In genomic region chr3:142595581-142595950, GRCh38 we compare ENCODE assay signal across 8 cellular contexts. TPM values are rescaled to one million over a fixed set of nuclear protein-coding genes. Genes with fewer than 3 reads are reported as not detected.
A peak's percentile ranks its signal among the peaks of the same experiment; 100 is the strongest.
DNase-seq lines count a peak whose midpoint lies in the region; ATAC-seq and TF ChIP-seq lines count a peak whose summit lies in the region.

No MANE protein-coding gene starts in this region.

- peak overlapping the region; percentile 72 for H3K4me3 Mint-ChIP-seq in glutamatergic neuron (ENCODE audit: unreplicated experiment)

- H2BK12ac ChIP-seq in trophoblast cell (ENCODE audit: low read length) = no peak overlapping the region

- DNase-seq in cardiac muscle cell (ENCODE audit: low read depth in 1 of 2, low spot score in 1 of 2) = peak; percentile 33 to 78
- no peak for DNase-seq in Right ventricle myocardium inferior (ENCODE audit: missing footprints)
- no peak for DNase-seq in WERI-Rb-1
- no peak for DNase-seq in glutamatergic neuron
- peak; percentile 43 to 93 for DNase-seq in trophoblast cell

- no peak overlapping the region for H2AK5ac ChIP-seq in trophoblast cell (ENCODE audit: low read length)

- no peak overlapping the region for H4K91ac ChIP-seq in trophoblast cell (ENCODE audit: low read depth, low read length)

- H3K27me3 ChIP-seq in cardiac muscle cell (peaks cover 3% of the 10 kb centered on the region), WERI-Rb-1 (ENCODE audit: insufficient read depth, low read depth, severe bottlenecking) (no peaks in the 10 kb centered on the region), trophoblast cell (ENCODE audit: insufficient read depth, low read length) (no peaks in the 10 kb centered on the region)

- H3K4me1 ChIP-seq in cardiac muscle cell (ENCODE audit: low read depth) (peaks cover 3% of the 10 kb centered on the region), trophoblast cell (ENCODE audit: control insufficient read depth in 1 of 2, insufficient read depth in 2 of 2, low read length in 2 of 2) (no peaks in the 10 kb centered on the region)

- H3K9ac ChIP-seq in trophoblast cell (ENCODE audit: low read length) = no peak overlapping the region

- peaks cover 7% of the 10 kb centered on the region for H3K79me1 ChIP-seq in trophoblast cell (ENCODE audit: low read length)

- no peaks in the 10 kb centered on the region for H3K9me3 Mint-ChIP-seq in glutamatergic neuron (ENCODE audit: unreplicated experiment)

- H3K23ac ChIP-seq in trophoblast cell (ENCODE audit: low read length) = no peak overlapping the region

- H4K12ac ChIP-seq in trophoblast cell (ENCODE audit: low read depth, low read length) = no peak overlapping the region

- H3K4me3 ChIP-seq in cardiac muscle cell = peak overlapping the region; percentile 57
- peak overlapping the region; percentile 68 for H3K4me3 ChIP-seq in WERI-Rb-1 (ENCODE audit: low read depth, low read length)
- H3K4me3 ChIP-seq in trophoblast cell (ENCODE audit: low read depth, low read length) = no peak overlapping the region

- peaks cover 2% of the 10 kb centered on the region for H3K79me2 ChIP-seq in trophoblast cell (ENCODE audit: control insufficient read depth, insufficient read depth, low read length, poor library complexity)

- H3K9me3 ChIP-seq in cardiac muscle cell (ENCODE audit: low read depth) (no peaks in the 10 kb centered on the region), WERI-Rb-1 (ENCODE audit: severe bottlenecking) (no peaks in the 10 kb centered on the region), trophoblast cell (ENCODE audit: insufficient read depth, low read depth, low read length) (no peaks in the 10 kb centered on the region)

- ATAC-seq in Right ventricle myocardium inferior = no peak
- no peak for ATAC-seq in HG03520 (IDR thresholded peaks at IDR 0.05; ENCODE audit: unreplicated experiment)
- no peak for ATAC-seq in HG03097 (IDR thresholded peaks at IDR 0.05; ENCODE audit: low FRiP score, unreplicated experiment)
- ATAC-seq in GM19455 (IDR thresholded peaks at IDR 0.05; ENCODE audit: unreplicated experiment) = no peak

- TF ChIP-seq CTCF in cardiac muscle cell (IDR thresholded peaks at IDR 0.05; ENCODE audit: low read depth, low read length) = no peak
- TF ChIP-seq CTCF in WERI-Rb-1 (IDR thresholded peaks at IDR 0.05; ENCODE audit: low read depth, low read length) = no peak
- no peak for TF ChIP-seq CTCF in glutamatergic neuron (IDR thresholded peaks at IDR 0.05; ENCODE audit: partially characterized antibody, unreplicated experiment)

- no peaks in the 10 kb centered on the region for H3K36me3 Mint-ChIP-seq in glutamatergic neuron (ENCODE audit: unreplicated experiment)

- H3K4me2 ChIP-seq in trophoblast cell (ENCODE audit: low read length) = peak overlapping the region; percentile 80

- no peak overlapping the region for H3K4ac ChIP-seq in trophoblast cell (ENCODE audit: low read depth, low read length)

- peak overlapping the region; percentile 16 for H2BK5ac ChIP-seq in trophoblast cell (ENCODE audit: low read depth, low read length, poor library complexity)

- H3K18ac ChIP-seq in trophoblast cell (ENCODE audit: low read length) = no peak overlapping the region

- H3K36me3 ChIP-seq in cardiac muscle cell = no peaks in the 10 kb centered on the region
- no peaks in the 10 kb centered on the region for H3K36me3 ChIP-seq in WERI-Rb-1
- H3K36me3 ChIP-seq in trophoblast cell (ENCODE audit: control insufficient read depth in 1 of 2, insufficient read depth in 2 of 2, low read length in 2 of 2) = no peaks in the 10 kb centered on the region

- intact Hi-C loops in Right ventricle myocardium inferior (cut with DNase I) = loop anchor here (5.0 kb wide), 2 partner anchors 127 to 407 kb away; partner anchors contain the start of genes TRPC1 and U2SURP

- no peaks in the 10 kb centered on the region for H3K27me3 Mint-ChIP-seq in glutamatergic neuron (ENCODE audit: unreplicated experiment)

- H3K27ac ChIP-seq in cardiac muscle cell = peak overlapping the region; percentile 73
- H3K27ac ChIP-seq in WERI-Rb-1 = no peak overlapping the region
- peak overlapping the region; percentile 79 for H3K27ac ChIP-seq in trophoblast cell (ENCODE audit: low read depth, low read length)

- H3K14ac ChIP-seq in trophoblast cell (ENCODE audit: low read length) = no peak overlapping the region

- no peak overlapping the region for H3K27ac Mint-ChIP-seq in glutamatergic neuron (ENCODE audit: unreplicated experiment)

- no peak overlapping the region for H4K8ac ChIP-seq in trophoblast cell (ENCODE audit: low read depth, low read length)

- no peak overlapping the region for H2BK120ac ChIP-seq in trophoblast cell (ENCODE audit: insufficient read depth, low read length, poor library complexity)

- no CpG with 5 or more reads among the region's 7 CpGs for WGBS in trophoblast cell (ENCODE audit: extremely low coverage, insufficient coverage, insufficient read length)

- H2AFZ ChIP-seq in trophoblast cell (ENCODE audit: insufficient read depth, low read length, poor library complexity) = no peak overlapping the region

- H3K4me1 Mint-ChIP-seq in glutamatergic neuron (ENCODE audit: low read depth, unreplicated experiment) = no peaks in the 10 kb centered on the region

RNA-seq across cellular contexts. Expression of gene PLS1, which starts 0.6 kb away (rescaled TPM):
- total RNA-seq in cardiac muscle cell = 2.7 and 5.0 TPM in 2 replicates
- 3.4 and 7.4 TPM in 2 replicates for polyA plus RNA-seq in cardiac muscle cell
- 2.5 TPM for total RNA-seq in Right ventricle myocardium inferior
- 1.3 TPM for total RNA-seq in glutamatergic neuron (ENCODE audit: unreplicated experiment)
- 6.3 and 6.7 TPM in 2 replicates for polyA plus RNA-seq in trophoblast cell (2013)

RNA-seq across cellular contexts. Expression of gene ATR, which starts 17.0 kb away (rescaled TPM):
- total RNA-seq in cardiac muscle cell (11.2 and 15.7 TPM in 2 replicates), Right ventricle myocardium inferior (8.5 TPM), glutamatergic neuron (ENCODE audit: unreplicated experiment) (18.3 TPM)
- polyA plus RNA-seq in cardiac muscle cell = 5.0 and 10.6 TPM in 2 replicates
- polyA plus RNA-seq in trophoblast cell (2013) = 7.4 and 7.8 TPM in 2 replicates

Comparison
In these comparisons a context has a peak if more than half of its experiments do, and no peak if none do; other contexts are left out.
1. DNase-seq: peak in cardiac muscle cell (2 of 2) and trophoblast cell (2 of 2); none in Right ventricle myocardium inferior (single experiment), WERI-Rb-1 (single experiment) and glutamatergic neuron (single experiment).